Comparison of ENCODE assay signal across 1 cellular context in genomic region chr10:27252267-27253000, GRCh38.
TF ChIP-seq lines count a peak whose summit lies in the region.

No MANE protein-coding gene starts in this region.

TF ChIP-seq in K562, 482 proteins besides CTCF, POLR2A, EP300 and RAD21 (continued from another document):
- TF ChIP-seq, protein P1, sequence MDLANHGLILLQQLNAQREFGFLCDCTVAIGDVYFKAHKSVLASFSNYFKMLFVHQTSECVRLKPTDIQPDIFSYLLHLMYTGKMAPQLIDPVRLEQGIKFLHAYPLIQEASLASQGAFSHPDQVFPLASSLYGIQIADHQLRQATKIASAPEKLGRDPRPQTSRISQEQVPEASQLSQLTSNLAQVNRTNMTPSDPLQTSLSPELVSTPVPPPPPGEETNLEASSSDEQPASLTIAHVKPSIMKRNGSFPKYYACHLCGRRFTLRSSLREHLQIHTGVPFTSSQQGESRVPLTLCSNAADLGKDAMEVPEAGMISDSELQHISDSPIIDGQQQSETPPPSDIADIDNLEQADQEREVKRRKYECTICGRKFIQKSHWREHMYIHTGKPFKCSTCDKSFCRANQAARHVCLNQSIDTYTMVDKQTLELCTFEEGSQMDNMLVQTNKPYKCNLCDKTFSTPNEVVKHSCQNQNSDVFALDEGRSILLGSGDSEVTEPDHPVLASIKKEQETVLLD (IDR thresholded peaks at IDR 0.05), result no peak
- TF ChIP-seq ZNF212 (CRISPR knock-in tag; IDR thresholded peaks at IDR 0.05) (no peak), ETV1 (tag; conservative IDR thresholded peaks at IDR 0.05; ENCODE audit: low read depth) (no peak), MCM5 (IDR thresholded peaks at IDR 0.05; ENCODE audit: low read depth) (no peak), LEF1 (IDR thresholded peaks at IDR 0.05) (no peak), TFAP4 (CRISPR knock-in tag; IDR thresholded peaks at IDR 0.05; ENCODE audit: borderline replicate concordance) (peak; percentile 65; the same call in 1 of the 2 replicates), PTRF (tag; IDR thresholded peaks at IDR 0.05) (no peak), RB1 (IDR thresholded peaks at IDR 0.05; ENCODE audit: low read depth) (peak; percentile 75), ATF6 (CRISPR knock-in tag; IDR thresholded peaks at IDR 0.05) (no peak), ZSCAN29 (IDR thresholded peaks at IDR 0.05) (peak; percentile 87; the same call in 1 of the 2 replicates), ERF (CRISPR knock-in tag; IDR thresholded peaks at IDR 0.05) (0 out of 2 replicates have a peak, but pooled peaks have one; percentile 31), STAT5A (IDR thresholded peaks at IDR 0.05; ENCODE audit: borderline replicate concordance, low read length) (no peak), ZNF3 (CRISPR knock-in tag; IDR thresholded peaks at IDR 0.05) (no peak), LCOR (CRISPR knock-in tag; IDR thresholded peaks at IDR 0.05) (no peak), CHD2 (IDR thresholded peaks at IDR 0.05; ENCODE audit: low read depth, low read length) (no peak), SRSF9 (IDR thresholded peaks at IDR 0.05; ENCODE audit: borderline replicate concordance, low read depth, low read length) (no peak), CAMTA2 (CRISPR knock-in tag; conservative IDR thresholded peaks at IDR 0.05) (no peak), ZNF696 (CRISPR knock-in tag; conservative IDR thresholded peaks at IDR 0.05) (no peak), RFX1 (IDR thresholded peaks at IDR 0.05) (no peak), GTF2E2 (tag; IDR thresholded peaks at IDR 0.05) (no peak), MAFF (IDR thresholded peaks at IDR 0.05; ENCODE audit: low read length) (no peak), ATF7 (IDR thresholded peaks at IDR 0.05) (0 out of 2 replicates have a peak, but pooled peaks have one; percentile 30), RBM17 (IDR thresholded peaks at IDR 0.05; ENCODE audit: borderline replicate concordance, low read depth, low read length) (no peak), CSDE1 (IDR thresholded peaks at IDR 0.05) (no peak), BDP1 (IDR thresholded peaks at IDR 0.05; ENCODE audit: insufficient read depth, insufficient read length) (no peak), MAFK (IDR thresholded peaks at IDR 0.05; ENCODE audit: low read length) (no peak), FOXM1 (IDR thresholded peaks at IDR 0.05; ENCODE audit: low read depth) (no peak), FOXM1 (CRISPR knock-in tag; IDR thresholded peaks at IDR 0.05; ENCODE audit: low read depth) (no peak), ZNF512 (tag; IDR thresholded peaks at IDR 0.05) (no peak), TRIM24 (IDR thresholded peaks at IDR 0.05) (no peak)
- TF ChIP-seq, protein P2, sequence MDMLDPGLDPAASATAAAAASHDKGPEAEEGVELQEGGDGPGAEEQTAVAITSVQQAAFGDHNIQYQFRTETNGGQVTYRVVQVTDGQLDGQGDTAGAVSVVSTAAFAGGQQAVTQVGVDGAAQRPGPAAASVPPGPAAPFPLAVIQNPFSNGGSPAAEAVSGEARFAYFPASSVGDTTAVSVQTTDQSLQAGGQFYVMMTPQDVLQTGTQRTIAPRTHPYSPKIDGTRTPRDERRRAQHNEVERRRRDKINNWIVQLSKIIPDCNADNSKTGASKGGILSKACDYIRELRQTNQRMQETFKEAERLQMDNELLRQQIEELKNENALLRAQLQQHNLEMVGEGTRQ (CRISPR knock-in tag; IDR thresholded peaks at IDR 0.05), result no peak
- TF ChIP-seq, protein P3, sequence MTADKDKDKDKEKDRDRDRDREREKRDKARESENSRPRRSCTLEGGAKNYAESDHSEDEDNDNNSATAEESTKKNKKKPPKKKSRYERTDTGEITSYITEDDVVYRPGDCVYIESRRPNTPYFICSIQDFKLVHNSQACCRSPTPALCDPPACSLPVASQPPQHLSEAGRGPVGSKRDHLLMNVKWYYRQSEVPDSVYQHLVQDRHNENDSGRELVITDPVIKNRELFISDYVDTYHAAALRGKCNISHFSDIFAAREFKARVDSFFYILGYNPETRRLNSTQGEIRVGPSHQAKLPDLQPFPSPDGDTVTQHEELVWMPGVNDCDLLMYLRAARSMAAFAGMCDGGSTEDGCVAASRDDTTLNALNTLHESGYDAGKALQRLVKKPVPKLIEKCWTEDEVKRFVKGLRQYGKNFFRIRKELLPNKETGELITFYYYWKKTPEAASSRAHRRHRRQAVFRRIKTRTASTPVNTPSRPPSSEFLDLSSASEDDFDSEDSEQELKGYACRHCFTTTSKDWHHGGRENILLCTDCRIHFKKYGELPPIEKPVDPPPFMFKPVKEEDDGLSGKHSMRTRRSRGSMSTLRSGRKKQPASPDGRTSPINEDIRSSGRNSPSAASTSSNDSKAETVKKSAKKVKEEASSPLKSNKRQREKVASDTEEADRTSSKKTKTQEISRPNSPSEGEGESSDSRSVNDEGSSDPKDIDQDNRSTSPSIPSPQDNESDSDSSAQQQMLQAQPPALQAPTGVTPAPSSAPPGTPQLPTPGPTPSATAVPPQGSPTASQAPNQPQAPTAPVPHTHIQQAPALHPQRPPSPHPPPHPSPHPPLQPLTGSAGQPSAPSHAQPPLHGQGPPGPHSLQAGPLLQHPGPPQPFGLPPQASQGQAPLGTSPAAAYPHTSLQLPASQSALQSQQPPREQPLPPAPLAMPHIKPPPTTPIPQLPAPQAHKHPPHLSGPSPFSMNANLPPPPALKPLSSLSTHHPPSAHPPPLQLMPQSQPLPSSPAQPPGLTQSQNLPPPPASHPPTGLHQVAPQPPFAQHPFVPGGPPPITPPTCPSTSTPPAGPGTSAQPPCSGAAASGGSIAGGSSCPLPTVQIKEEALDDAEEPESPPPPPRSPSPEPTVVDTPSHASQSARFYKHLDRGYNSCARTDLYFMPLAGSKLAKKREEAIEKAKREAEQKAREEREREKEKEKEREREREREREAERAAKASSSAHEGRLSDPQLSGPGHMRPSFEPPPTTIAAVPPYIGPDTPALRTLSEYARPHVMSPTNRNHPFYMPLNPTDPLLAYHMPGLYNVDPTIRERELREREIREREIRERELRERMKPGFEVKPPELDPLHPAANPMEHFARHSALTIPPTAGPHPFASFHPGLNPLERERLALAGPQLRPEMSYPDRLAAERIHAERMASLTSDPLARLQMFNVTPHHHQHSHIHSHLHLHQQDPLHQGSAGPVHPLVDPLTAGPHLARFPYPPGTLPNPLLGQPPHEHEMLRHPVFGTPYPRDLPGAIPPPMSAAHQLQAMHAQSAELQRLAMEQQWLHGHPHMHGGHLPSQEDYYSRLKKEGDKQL (CRISPR knock-in tag; IDR thresholded peaks at IDR 0.05; ENCODE audit: borderline replicate concordance), result no peak
- TF ChIP-seq, protein P4, sequence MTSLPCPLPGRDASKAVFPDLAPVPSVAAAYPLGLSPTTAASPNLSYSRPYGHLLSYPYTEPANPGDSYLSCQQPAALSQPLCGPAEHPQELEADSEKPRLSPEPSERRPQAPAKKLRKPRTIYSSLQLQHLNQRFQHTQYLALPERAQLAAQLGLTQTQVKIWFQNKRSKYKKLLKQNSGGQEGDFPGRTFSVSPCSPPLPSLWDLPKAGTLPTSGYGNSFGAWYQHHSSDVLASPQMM (CRISPR knock-in tag; IDR thresholded peaks at IDR 0.05), result no peak
- TF ChIP-seq, protein P5, sequence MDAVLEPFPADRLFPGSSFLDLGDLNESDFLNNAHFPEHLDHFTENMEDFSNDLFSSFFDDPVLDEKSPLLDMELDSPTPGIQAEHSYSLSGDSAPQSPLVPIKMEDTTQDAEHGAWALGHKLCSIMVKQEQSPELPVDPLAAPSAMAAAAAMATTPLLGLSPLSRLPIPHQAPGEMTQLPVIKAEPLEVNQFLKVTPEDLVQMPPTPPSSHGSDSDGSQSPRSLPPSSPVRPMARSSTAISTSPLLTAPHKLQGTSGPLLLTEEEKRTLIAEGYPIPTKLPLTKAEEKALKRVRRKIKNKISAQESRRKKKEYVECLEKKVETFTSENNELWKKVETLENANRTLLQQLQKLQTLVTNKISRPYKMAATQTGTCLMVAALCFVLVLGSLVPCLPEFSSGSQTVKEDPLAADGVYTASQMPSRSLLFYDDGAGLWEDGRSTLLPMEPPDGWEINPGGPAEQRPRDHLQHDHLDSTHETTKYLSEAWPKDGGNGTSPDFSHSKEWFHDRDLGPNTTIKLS (IDR thresholded peaks at IDR 0.05; ENCODE audit: borderline replicate concordance, low read depth), result peak; percentile 47; the same call in 1 of the 2 replicates
